In genomic region chr10:78578929-78579328, GRCh38 we compare ENCODE assay signal across 10 cellular contexts.
A peak's percentile ranks its signal among the peaks of the same experiment; 100 is the strongest.
DNase-seq lines count a peak whose midpoint lies in the region; ATAC-seq, FAIRE-seq and TF ChIP-seq lines count a peak whose summit lies in the region.
"Had no signal": no experiment of that assay in that cellular context is flagged by ENCODE, and none has a peak within 500 bp of the region (broad histone marks: within the 10 kb centered on the region; RNA-seq: fewer than 3 reads in every experiment).

No MANE protein-coding gene starts in this region.

- ATAC-seq in right lobe of liver, result no peak

- WGBS in right lobe of liver (ENCODE audit: insufficient coverage, low coverage, low lambda C conversion rate, missing lambda C conversion rate), result 64% methylated on average over 4 of the region's 6 CpGs

- DNase-seq in NCI-H510A treated with DMSO at 0.1 percent for 48 hours (lab: John Stamatoyannopoulos, UW) (peak; percentile 56), NCI-H510A (lab: John Stamatoyannopoulos, UW) (no peak), NOMO-1 (lab: John Stamatoyannopoulos, UW; ENCODE audit: unreplicated experiment in 2 of 2) (peak; percentile 68 to 99), bronchial epithelial cell (ENCODE audit: low read depth) (peak; percentile 76), SKM-1 treated with dmso at 0.1 percent for 144 hours (lab: John Stamatoyannopoulos, UW; ENCODE audit: unreplicated experiment) (no peak), NCI-H1105 (lab: John Stamatoyannopoulos, UW) (no peak), right lobe of liver (no peak)
- DNase-seq in stimulated activated CD8-positive, alpha-beta memory T cell treated with anti-CD3 and anti-CD28 coated beads, Interleukin-4, amount 100 ng/mL, for 24 hours (ENCODE audit: low read depth), result peak; percentile 22
- DNase-seq: central memory CD4-positive, alpha-beta T cell had no signal

- H3K4me3 ChIP-seq in bronchial epithelial cell (ENCODE audit: low read depth, low read length) (no peak overlapping the region), right lobe of liver (no peak overlapping the region)

- no peaks in the 10 kb centered on the region for H3K9me3 ChIP-seq in right lobe of liver

- H3K4me1 ChIP-seq in right lobe of liver, result peaks cover 0 to 20% (median 3%) of the 10 kb centered on the region in 4 donors

- no peak for TF ChIP-seq POLR2A in right lobe of liver (IDR thresholded peaks at IDR 0.05)

- no peak for TF ChIP-seq CTCF in bronchial epithelial cell (IDR thresholded peaks at IDR 0.05; ENCODE audit: insufficient read depth, low read length, severe bottlenecking)
- no peak for TF ChIP-seq CTCF in right lobe of liver (IDR thresholded peaks at IDR 0.05)

- H3K36me3 ChIP-seq in bronchial epithelial cell (ENCODE audit: control insufficient read depth, insufficient read depth, low read length), result no peaks in the 10 kb centered on the region
- no peaks in the 10 kb centered on the region for H3K36me3 ChIP-seq in right lobe of liver

- no peak overlapping the region for H3K27ac ChIP-seq in right lobe of liver

- intact Hi-C loops in right lobe of liver (cut with DNase I), result no loop called here

- FAIRE-seq in bronchial epithelial cell (lab: Jason Lieb, UNC), result no peak
- FAIRE-seq: A204.1 had no signal

- peaks cover 2% of the 10 kb centered on the region for H3K27me3 ChIP-seq in bronchial epithelial cell (ENCODE audit: control insufficient read depth, insufficient read depth, low read length)
- no peaks in the 10 kb centered on the region for H3K27me3 ChIP-seq in right lobe of liver

Comparison
In these comparisons a context has a peak if more than half of its experiments do, and no peak if none do; other contexts are left out.
1. DNase-seq: peak in NCI-H510A treated with DMSO at 0.1 percent for 48 hours (single experiment), NOMO-1 (2 of 2), bronchial epithelial cell (single experiment) and stimulated activated CD8-positive, alpha-beta memory T cell treated with anti-CD3 and anti-CD28 coated beads, Interleukin-4, amount 100 ng/mL, for 24 hours (single experiment); none in NCI-H510A (single experiment), SKM-1 treated with dmso at 0.1 percent for 144 hours (single experiment), NCI-H1105 (single experiment) and right lobe of liver (0 of 3).